ENCODE assay signal across 8 cellular contexts in genomic region chr15:65916664-65917406, GRCh38. TPM values are rescaled to one million over a fixed set of nuclear protein-coding genes. Genes with fewer than 3 reads are reported as not detected.
A peak's percentile ranks its signal among the peaks of the same experiment; 100 is the strongest.
DNase-seq lines count a peak whose midpoint lies in the region; ATAC-seq, FAIRE-seq and TF ChIP-seq lines count a peak whose summit lies in the region.

No MANE protein-coding gene starts in this region.

- peaks cover 0 to 21% (median 10%) of the 10 kb centered on the region in 9 donors for H3K4me1 ChIP-seq in heart right ventricle

- no peaks in the 10 kb centered on the region for H3K27me3 ChIP-seq in heart right ventricle

- ATAC-seq in activated naive CD4-positive, alpha-beta T cell treated with anti-CD3 and anti-CD28 coated beads, Interleukin-2, amount 50 U/mL, for 72 hours, result peak; percentile 80 to 86
- ATAC-seq in heart right ventricle, result peak; percentile 82 to 93 (median 90)

- H3K4me3 Mint-ChIP-seq in activated naive CD4-positive, alpha-beta T cell treated with anti-CD3 and anti-CD28 coated beads, Interleukin-2, amount 10 ng/mL, durations not matched to agents 7 days and 5 days, result no peak overlapping the region

- H3K36me3 ChIP-seq in heart right ventricle, result peaks cover 0 to 19% (median 0%) of the 10 kb centered on the region in 9 donors

- CTCF ChIA-PET in activated naive CD4-positive, alpha-beta T cell treated with anti-CD3 and anti-CD28 coated beads, Interleukin-2, amount 10 ng/mL, durations not matched to agents 7 days and 5 days (lab: Charles Lee), result interaction anchor here (1.1 to 1.4 kb wide), 2 partner anchors 9 to 39 kb away, joined by 3 to 4 read pairs; no protein-coding TSS in a partner anchor

- H3K9me3 ChIP-seq in heart right ventricle, result no peaks in the 10 kb centered on the region

- intact Hi-C loops in heart right ventricle (cut with DNase I), result loop anchor here in 8 of 10 donors (5.0 to 10.0 kb wide), 5 partner anchors 275 to 370 kb away; no protein-coding TSS in a partner anchor

- no peak for TF ChIP-seq POLR2A in H54 (IDR thresholded peaks at IDR 0.05; ENCODE audit: low read depth, low read length)

- H3K4me3 ChIP-seq in heart right ventricle, result no peak overlapping the region

- no peak for FAIRE-seq in H54 (lab: Jason Lieb, UNC)

- 34 to 39% methylated on average over 16 of the region's 16 CpGs for WGBS in heart right ventricle, 2 donors

- H3K27ac ChIP-seq in heart right ventricle, result no peak overlapping the region

- no peak overlapping the region for H3K27ac Mint-ChIP-seq in activated naive CD4-positive, alpha-beta T cell treated with anti-CD3 and anti-CD28 coated beads, Interleukin-2, amount 10 ng/mL, durations not matched to agents 7 days and 5 days
- no peak overlapping the region for H3K27ac Mint-ChIP-seq in activated naive CD4-positive, alpha-beta T cell treated with anti-CD3 and anti-CD28 coated beads, Interleukin-2, amount 50 U/mL, for 72 hours

- no peaks in the 10 kb centered on the region for H3K27me3 Mint-ChIP-seq in activated naive CD4-positive, alpha-beta T cell treated with anti-CD3 and anti-CD28 coated beads, Interleukin-2, amount 10 ng/mL, durations not matched to agents 7 days and 5 days

- no peaks in the 10 kb centered on the region for H3K9me3 Mint-ChIP-seq in activated naive CD4-positive, alpha-beta T cell treated with anti-CD3 and anti-CD28 coated beads, Interleukin-2, amount 10 ng/mL, durations not matched to agents 7 days and 5 days
- H3K9me3 Mint-ChIP-seq in activated naive CD4-positive, alpha-beta T cell treated with anti-CD3 and anti-CD28 coated beads, Interleukin-2, amount 50 U/mL, for 72 hours, result no peaks in the 10 kb centered on the region

- peak; percentile 43 for DNase-seq in activated naive CD4-positive, alpha-beta T cell treated with Interleukin-2 at 50 U/mL for 16 hours
- DNase-seq in activated naive CD4-positive, alpha-beta T cell treated with anti-CD3 and anti-CD28 coated beads, Interleukin-2, amount 10 ng/mL, durations not matched to agents 7 days and 5 days, result no peak
- DNase-seq in H54 (ENCODE audit: insufficient read length, low spot score), result peak; percentile 35
- peak; percentile 84 for DNase-seq in NAMALWA (ENCODE audit: low spot score)
- DNase-seq in activated naive CD4-positive, alpha-beta T cell treated with anti-CD3 and anti-CD28 coated beads, Interleukin-2, amount 50 U/mL, for 72 hours (ENCODE audit: low spot score in 2 of 2), result peak in 1 of 2 donors; percentile 33
- peak; percentile 41 to 44 for DNase-seq in heart right ventricle
- peak; percentile 53 for DNase-seq in putamen (ENCODE audit: low spot score)
- no peak for DNase-seq in SKM-1 (lab: John Stamatoyannopoulos, UW; ENCODE audit: unreplicated experiment)

- peaks cover 9% of the 10 kb centered on the region for H3K4me1 Mint-ChIP-seq in activated naive CD4-positive, alpha-beta T cell treated with anti-CD3 and anti-CD28 coated beads, Interleukin-2, amount 10 ng/mL, durations not matched to agents 7 days and 5 days

- H3K36me3 Mint-ChIP-seq in activated naive CD4-positive, alpha-beta T cell treated with anti-CD3 and anti-CD28 coated beads, Interleukin-2, amount 10 ng/mL, durations not matched to agents 7 days and 5 days, result no peaks in the 10 kb centered on the region
- no peaks in the 10 kb centered on the region for H3K36me3 Mint-ChIP-seq in activated naive CD4-positive, alpha-beta T cell treated with anti-CD3 and anti-CD28 coated beads, Interleukin-2, amount 50 U/mL, for 72 hours

- TF ChIP-seq CTCF in heart right ventricle (IDR thresholded peaks at IDR 0.05), result peak; percentile 31 to 71 (median 62)

RNA-seq across cellular contexts. Expression of gene RAB11A, which starts 47.5 kb away (rescaled TPM):
- total RNA-seq in activated naive CD4-positive, alpha-beta T cell treated with anti-CD3 and anti-CD28 coated beads, Interleukin-2, amount 50 U/mL, for 72 hours, result 100 to 1,000 TPM; 133 to 188 TPM
- total RNA-seq in heart right ventricle, result 100 to 1,000 TPM; 134 to 211 (median 150) TPM
- polyA plus RNA-seq in heart right ventricle, result 100 to 1,000 TPM in 1 of 2 donors, 10 to 100 TPM in 1; 28.5 to 209 TPM

Comparison
In these comparisons a context has a peak if more than half of its experiments do, and no peak if none do; other contexts are left out.
1. DNase-seq: peak in activated naive CD4-positive, alpha-beta T cell treated with Interleukin-2 at 50 U/mL for 16 hours (single experiment), H54 (single experiment), NAMALWA (single experiment), heart right ventricle (2 of 2) and putamen (single experiment); none in activated naive CD4-positive, alpha-beta T cell treated with anti-CD3 and anti-CD28 coated beads, Interleukin-2, amount 10 ng/mL, durations not matched to agents 7 days and 5 days (single experiment) and SKM-1 (single experiment).